9 cellular contexts compared by ENCODE assay signal in genomic region chr13:61954092-61954491, GRCh38.
DNase-seq lines count a peak whose midpoint lies in the region; ATAC-seq, FAIRE-seq and TF ChIP-seq lines count a peak whose summit lies in the region.
"Had no signal": no experiment of that assay in that cellular context is flagged by ENCODE, and none has a peak within 500 bp of the region (broad histone marks: within the 10 kb centered on the region; RNA-seq: fewer than 3 reads in every experiment).

No MANE protein-coding gene starts in this region.

- POLR2A ChIA-PET in PC-9 (lab: Charles Lee; ENCODE audit: unreplicated experiment): no interaction called here

- H3K4me2 ChIP-seq in PC-9: no peak overlapping the region

- H3K9me3 ChIP-seq in PC-9 (ENCODE audit: insufficient read depth, low read depth): no peaks in the 10 kb centered on the region
- H3K9me3 ChIP-seq: suprapubic skin had no signal

- no peaks in the 10 kb centered on the region for H3F3A ChIP-seq in PC-9 (ENCODE audit: insufficient read depth, low read depth)

- no peaks in the 10 kb centered on the region for H3K36me3 ChIP-seq in PC-9 (ENCODE audit: low read depth)
- H3K36me3 ChIP-seq: suprapubic skin had no signal

- ATAC-seq in foreskin keratinocyte (no peak), HG03108 (IDR thresholded peaks at IDR 0.05; ENCODE audit: unreplicated experiment) (no peak), GM18909 (IDR thresholded peaks at IDR 0.05; ENCODE audit: poor library complexity, unreplicated experiment) (no peak), HG03175 (IDR thresholded peaks at IDR 0.05; ENCODE audit: unreplicated experiment) (no peak)

- TF ChIP-seq CTCF in PC-9 (conservative IDR thresholded peaks at IDR 0.05): peak; percentile 55
- TF ChIP-seq CTCF in foreskin keratinocyte (conservative IDR thresholded peaks at IDR 0.05): peak; percentile 46

- no peaks in the 10 kb centered on the region for H3K79me2 ChIP-seq in PC-9 (ENCODE audit: low read depth)

- H3K9me2 ChIP-seq in PC-9 (ENCODE audit: insufficient read depth): no peaks in the 10 kb centered on the region; the same call in 1 of the 2 replicates

- CTCF ChIA-PET in PC-9 (lab: Charles Lee): interaction anchor here (0.7 to 1.2 kb wide), 2 partner anchors 610 to 1506 kb away, joined by 3 to 4 read pairs; no protein-coding TSS in a partner anchor

- no peak overlapping the region for H3K4me3 ChIP-seq in PC-9
- H3K4me3 ChIP-seq: suprapubic skin had no signal

- FAIRE-seq in HTR-8/SVneo (lab: Jason Lieb, UNC): no peak

- no peak overlapping the region for H2AFZ ChIP-seq in PC-9

- H3K27ac ChIP-seq in PC-9: no peak overlapping the region
- H3K27ac ChIP-seq in foreskin keratinocyte: no peak overlapping the region
- H3K27ac ChIP-seq: suprapubic skin had no signal

- no peaks in the 10 kb centered on the region for H3K27me3 ChIP-seq in PC-9 (ENCODE audit: insufficient read depth, low read depth)
- no peaks in the 10 kb centered on the region for H3K27me3 ChIP-seq in foreskin keratinocyte
- H3K27me3 ChIP-seq: suprapubic skin had no signal

- intact Hi-C loops in PC-9 (cut with micrococcal nuclease; ENCODE audit: unreplicated experiment): loop anchor here (2.0 to 10.0 kb wide), 4 partner anchors 543 to 1509 kb away; no protein-coding TSS in a partner anchor

- DNase-seq in A172 (ENCODE audit: low spot score) (peak; percentile 39), HTR-8/SVneo (ENCODE audit: insufficient read length, low spot score) (peak; percentile 2), PC-9 (no peak), foreskin keratinocyte (peak in 1 of 2 donors; percentile 16), EL (no peak)

- BruUV-seq in PC-9 (replicated peaks; lab: Mats Ljungman, UMichigan): no TSS peak

- no peaks in the 10 kb centered on the region for H3K4me1 ChIP-seq in PC-9 (replicated peaks; ENCODE audit: insufficient read depth)
- no peaks in the 10 kb centered on the region for H3K4me1 ChIP-seq in foreskin keratinocyte
- H3K4me1 ChIP-seq: suprapubic skin had no signal

- H4K20me1 ChIP-seq in PC-9 (ENCODE audit: insufficient read depth): no peaks in the 10 kb centered on the region

Comparison
In these comparisons a context has a peak if more than half of its experiments do, and no peak if none do; other contexts are left out.
1. DNase-seq: peak in A172 (single experiment) and HTR-8/SVneo (single experiment); none in PC-9 (0 of 2) and EL (single experiment).